1 cellular context compared by ENCODE assay signal in genomic region chr14:68682166-68683103, GRCh38.
TF ChIP-seq lines count a peak whose summit lies in the region.

No MANE protein-coding gene starts in this region.

TF ChIP-seq in GM12878, 131 proteins besides CTCF, POLR2A, EP300 and RAD21 (continued from another document):
- TF ChIP-seq CEBPZ (IDR thresholded peaks at IDR 0.05; ENCODE audit: low read depth, low read length) (no peak), RUNX3 (IDR thresholded peaks at IDR 0.05; ENCODE audit: low read length) (0 out of 2 replicates have a peak, but pooled peaks have one; percentile 42), EED (IDR thresholded peaks at IDR 0.05; ENCODE audit: low read depth) (0 out of 2 replicates have a peak, but pooled peaks have one; percentile 36), MTA3 (IDR thresholded peaks at IDR 0.05; ENCODE audit: borderline replicate concordance, low read length) (no peak), ZBTB11 (CRISPR knock-in tag; IDR thresholded peaks at IDR 0.05) (no peak), SRF (IDR thresholded peaks at IDR 0.05; ENCODE audit: low read depth in 2 of 2, low read length in 2 of 2) (no peak), SPI1 (IDR thresholded peaks at IDR 0.05; ENCODE audit: borderline replicate concordance, insufficient read depth, low read depth, low read length) (peak; percentile 10; the same call in 1 of the 2 replicates), SMC3 (IDR thresholded peaks at IDR 0.05; ENCODE audit: borderline replicate concordance, low read length) (no peak)
